ENCODE assay signal across 9 cellular contexts in genomic region chr17:17204635-17205231, GRCh38. TPM values are rescaled to one million over a fixed set of nuclear protein-coding genes. Genes with fewer than 3 reads are reported as not detected.
A peak's percentile ranks its signal among the peaks of the same experiment; 100 is the strongest.
DNase-seq lines count a peak whose midpoint lies in the region; ATAC-seq and TF ChIP-seq lines count a peak whose summit lies in the region.
"Had no signal": no experiment of that assay in that cellular context is flagged by ENCODE, and none has a peak within 500 bp of the region (broad histone marks: within the 10 kb centered on the region; RNA-seq: fewer than 3 reads in every experiment).

No MANE protein-coding gene starts in this region.

- no peaks in the 10 kb centered on the region for H3K9me3 ChIP-seq in tibial nerve

- no peak for TF ChIP-seq POLR2A in tibial nerve (IDR thresholded peaks at IDR 0.05)

- ATAC-seq in activated T-cell treated with anti-CD3 and anti-CD28 coated beads, Interleukin-2, amount 50 U/mL, for 72 hours (replicated peaks in 1 of 2): no peak

- CTCF ChIA-PET in activated naive CD4-positive, alpha-beta T cell treated with anti-CD3 and anti-CD28 coated beads, Interleukin-2, amount 10 ng/mL, durations not matched to agents 7 days and 5 days (lab: Charles Lee): interaction anchor here (1.0 to 1.4 kb wide), 2 partner anchors 13 to 62 kb away, joined by 3 to 5 read pairs; no protein-coding TSS in a partner anchor

- H3K4me3 ChIP-seq in tibial nerve: peak overlapping the region; percentile 47 to 69 (median 60)

- no peak for TF ChIP-seq CTCF in tibial nerve (IDR thresholded peaks at IDR 0.05)

- WGBS in tibial nerve, 2 donors: 59 to 77% methylated on average over 3 to 10 of the region's 14 CpGs

- peaks cover 0 to 16% (median 0%) of the 10 kb centered on the region in 3 donors for H3K36me3 ChIP-seq in tibial nerve

- H3K27ac Mint-ChIP-seq in activated naive CD4-positive, alpha-beta T cell treated with anti-CD3 and anti-CD28 coated beads, Interleukin-2, amount 10 ng/mL, durations not matched to agents 7 days and 5 days: peak overlapping the region; percentile 78
- H3K27ac Mint-ChIP-seq in activated T-cell treated with anti-CD3 and anti-CD28 coated beads, Interleukin-2, amount 50 U/mL, for 72 hours: peak overlapping the region; percentile 52

- no peaks in the 10 kb centered on the region for H3K9me3 Mint-ChIP-seq in activated naive CD4-positive, alpha-beta T cell treated with anti-CD3 and anti-CD28 coated beads, Interleukin-2, amount 10 ng/mL, durations not matched to agents 7 days and 5 days
- no peaks in the 10 kb centered on the region for H3K9me3 Mint-ChIP-seq in activated T-cell treated with anti-CD3 and anti-CD28 coated beads, Interleukin-2, amount 50 U/mL, for 72 hours

- no peak for DNase-seq in activated naive CD4-positive, alpha-beta T cell treated with anti-CD3 and anti-CD28 coated beads, Interleukin-2, amount 10 ng/mL, durations not matched to agents 7 days and 5 days
- DNase-seq in activated naive CD4-positive, alpha-beta T cell treated with Interleukin-2 at 50 U/mL for 16 hours: no peak
- DNase-seq in activated T-cell treated with anti-CD3 and anti-CD28 coated beads, Interleukin-2, amount 50 U/mL, for 72 hours: no peak
- no peak for DNase-seq in tibial nerve (ENCODE audit: low spot score in 2 of 2)
- no peak for DNase-seq in stimulated activated naive CD4-positive, alpha-beta T cell (lab: John Stamatoyannopoulos, UW)
- DNase-seq in NCI-H128 (lab: John Stamatoyannopoulos, UW; ENCODE audit: unreplicated experiment): no peak
- no peak for DNase-seq in epidermal melanocyte (ENCODE audit: insufficient read length, low spot score)
- DNase-seq: NCI-H1048 had no signal

- H3K4me1 Mint-ChIP-seq in activated naive CD4-positive, alpha-beta T cell treated with anti-CD3 and anti-CD28 coated beads, Interleukin-2, amount 10 ng/mL, durations not matched to agents 7 days and 5 days: peaks cover 30% of the 10 kb centered on the region
- peaks cover 17% of the 10 kb centered on the region for H3K4me1 Mint-ChIP-seq in activated T-cell treated with anti-CD3 and anti-CD28 coated beads, Interleukin-2, amount 50 U/mL, for 72 hours (ENCODE audit: low read depth)

- H3K27ac ChIP-seq in layer of hippocampus (ENCODE audit: low read depth, low read length): peak overlapping the region; percentile 42
- H3K27ac ChIP-seq in tibial nerve: peak overlapping the region; percentile 76 to 96 (median 92)

- peaks cover 34% of the 10 kb centered on the region for H3K36me3 Mint-ChIP-seq in activated naive CD4-positive, alpha-beta T cell treated with anti-CD3 and anti-CD28 coated beads, Interleukin-2, amount 10 ng/mL, durations not matched to agents 7 days and 5 days
- H3K36me3 Mint-ChIP-seq in activated T-cell treated with anti-CD3 and anti-CD28 coated beads, Interleukin-2, amount 50 U/mL, for 72 hours (ENCODE audit: insufficient read depth in 2 of 2): peaks cover 1 to 3% of the 10 kb centered on the region in 2 donors

- peak overlapping the region; percentile 89 for H3K4me3 Mint-ChIP-seq in activated naive CD4-positive, alpha-beta T cell treated with anti-CD3 and anti-CD28 coated beads, Interleukin-2, amount 10 ng/mL, durations not matched to agents 7 days and 5 days
- H3K4me3 Mint-ChIP-seq in activated T-cell treated with anti-CD3 and anti-CD28 coated beads, Interleukin-2, amount 50 U/mL, for 72 hours: peak overlapping the region; percentile 90

- H3K4me1 ChIP-seq in tibial nerve: peaks cover 0 to 74% (median 37%) of the 10 kb centered on the region in 4 donors

- H3K27me3 Mint-ChIP-seq in activated naive CD4-positive, alpha-beta T cell treated with anti-CD3 and anti-CD28 coated beads, Interleukin-2, amount 10 ng/mL, durations not matched to agents 7 days and 5 days: no peaks in the 10 kb centered on the region
- no peaks in the 10 kb centered on the region for H3K27me3 Mint-ChIP-seq in activated T-cell treated with anti-CD3 and anti-CD28 coated beads, Interleukin-2, amount 50 U/mL, for 72 hours (ENCODE audit: low read depth)

- TF ChIP-seq EP300 in tibial nerve (IDR thresholded peaks at IDR 0.05): no peak

- H3K27me3 ChIP-seq in layer of hippocampus (ENCODE audit: control insufficient read depth, insufficient read depth, low read length) (no peaks in the 10 kb centered on the region), tibial nerve (no peaks in the 10 kb centered on the region)

RNA-seq across cellular contexts. Expression of gene PLD6, which starts 1.4 kb away (rescaled TPM):
- total RNA-seq in activated T-cell treated with anti-CD3 and anti-CD28 coated beads, Interleukin-2, amount 50 U/mL, for 72 hours: 1 to 10 TPM; 6.8 to 8.0 TPM
- total RNA-seq in tibial nerve: 10 to 100 TPM in 1 of 4 donors, 1 to 10 TPM in 3; 6.0 to 11.1 (median 8.2) TPM

RNA-seq across cellular contexts. Expression of gene FLCN, which starts 32.2 kb away (rescaled TPM):
- 10 to 100 TPM; 27.3 to 29.2 TPM for total RNA-seq in activated T-cell treated with anti-CD3 and anti-CD28 coated beads, Interleukin-2, amount 50 U/mL, for 72 hours
- 10 to 100 TPM; 71.5 to 85.9 (median 76.6) TPM for total RNA-seq in tibial nerve
